In the genomic region with DNA sequence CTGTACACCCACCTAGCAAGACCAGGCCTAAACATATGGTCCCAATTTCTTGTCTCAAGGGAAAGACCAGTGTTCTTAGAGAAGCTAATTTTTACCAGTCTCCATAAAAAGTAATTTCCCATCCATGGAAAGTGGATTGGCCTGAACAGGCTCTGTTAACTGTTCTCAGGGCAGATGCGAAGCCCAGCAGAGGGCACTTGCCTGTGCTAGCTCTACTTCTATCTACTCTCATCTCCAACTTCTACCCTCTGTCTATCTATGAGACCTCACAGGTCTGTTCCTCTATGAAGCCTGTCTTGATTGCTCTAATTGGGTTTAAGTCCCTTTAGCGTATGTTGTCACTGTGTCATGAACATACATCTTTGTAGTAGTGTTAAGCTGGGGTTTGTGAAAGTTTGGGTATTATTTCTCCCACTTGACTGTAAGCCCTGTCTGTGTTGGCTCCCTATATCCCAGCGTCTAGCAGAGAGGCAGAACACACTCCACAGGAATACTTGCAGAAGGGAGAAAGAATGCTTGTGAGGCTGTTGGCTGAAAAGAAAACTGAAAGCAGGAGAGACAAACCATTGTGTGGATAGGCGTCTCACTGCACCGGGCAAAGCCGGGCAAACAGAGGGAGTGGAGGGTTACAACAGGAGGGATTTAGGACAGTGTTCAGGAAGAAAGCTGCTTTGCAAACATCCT, we compare ENCODE assay signal across 9 cellular contexts.
DNase-seq lines count a peak whose midpoint lies in the region; ATAC-seq and TF ChIP-seq lines count a peak whose summit lies in the region.
"Had no signal": no experiment of that assay in that cellular context is flagged by ENCODE, and none has a peak within 500 bp of the region (broad histone marks: within the 10 kb centered on the region; RNA-seq: fewer than 3 reads in every experiment).

No MANE protein-coding gene starts in this region.

- no peaks in the 10 kb centered on the region for H3K9me3 Mint-ChIP-seq in T-helper 2 cell treated with Interferon-gamma antibody and Interleukin-4, amounts not matched to agents 5 μg/mL and 100 μg/mL, for 36 hours
- H3K9me3 Mint-ChIP-seq in endothelial cell (ENCODE audit: unreplicated experiment), result no peaks in the 10 kb centered on the region

- H3K36me3 ChIP-seq in cardiac muscle cell (no peaks in the 10 kb centered on the region), gastrocnemius medialis (no peaks in the 10 kb centered on the region)

- no peak overlapping the region for H3K27ac ChIP-seq in cardiac muscle cell
- H3K27ac ChIP-seq in gastrocnemius medialis, result peak overlapping the region; percentile 33 to 73 (median 58)

- H3K27me3 ChIP-seq in cardiac muscle cell (no peaks in the 10 kb centered on the region), gastrocnemius medialis (no peaks in the 10 kb centered on the region)

- peak; percentile 26 for TF ChIP-seq CTCF in cardiac muscle cell (IDR thresholded peaks at IDR 0.05; ENCODE audit: low read depth, low read length)
- no peak for TF ChIP-seq CTCF in gastrocnemius medialis (IDR thresholded peaks at IDR 0.05 in 4 of 5, conservative IDR thresholded peaks at IDR 0.05 in 1 of 5)
- no peak for TF ChIP-seq CTCF in endothelial cell (IDR thresholded peaks at IDR 0.05; ENCODE audit: unreplicated experiment)

- H3K4me3 ChIP-seq in cardiac muscle cell (no peak overlapping the region), gastrocnemius medialis (peak overlapping the region; percentile 23 to 53 (median 34))

- peaks cover 30% of the 10 kb centered on the region for H3K4me1 Mint-ChIP-seq in T-helper 2 cell treated with Interferon-gamma antibody and Interleukin-4, amounts not matched to agents 5 μg/mL and 100 μg/mL, for 36 hours (ENCODE audit: low read depth)
- H3K4me1 Mint-ChIP-seq in endothelial cell (ENCODE audit: unreplicated experiment), result peaks cover 24% of the 10 kb centered on the region

- peak; percentile 30 for DNase-seq in EL
- no peak for DNase-seq in T-helper 2 cell treated with Interferon-gamma antibody and Interleukin-4, amounts not matched to agents 5 μg/mL and 100 μg/mL, for 36 hours (ENCODE audit: low spot score)
- peak in 1 of 2 donors; percentile 51 for DNase-seq in cardiac muscle cell (ENCODE audit: low read depth in 1 of 2, low spot score in 1 of 2)
- no peak for DNase-seq in gastrocnemius medialis
- DNase-seq in NCI-H2227 (lab: John Stamatoyannopoulos, UW; ENCODE audit: unreplicated experiment), result no peak
- no peak for DNase-seq in endothelial cell (ENCODE audit: low spot score)
- DNase-seq in NOMO-1 treated with DMSO at 0.1 percent for 48 hours (lab: John Stamatoyannopoulos, UW; ENCODE audit: unreplicated experiment), result no peak
- DNase-seq: effector CD8-positive, alpha-beta T cell had no signal

- H3K36me3 Mint-ChIP-seq in T-helper 2 cell treated with Interferon-gamma antibody and Interleukin-4, amounts not matched to agents 5 μg/mL and 100 μg/mL, for 36 hours (ENCODE audit: low read depth), result no peaks in the 10 kb centered on the region
- no peaks in the 10 kb centered on the region for H3K36me3 Mint-ChIP-seq in endothelial cell (ENCODE audit: low read depth, unreplicated experiment)

- peak overlapping the region; percentile 18 for H3K27ac Mint-ChIP-seq in T-helper 2 cell treated with Interferon-gamma antibody and Interleukin-4, amounts not matched to agents 5 μg/mL and 100 μg/mL, for 36 hours
- H3K27ac Mint-ChIP-seq in endothelial cell (ENCODE audit: unreplicated experiment), result no peak overlapping the region

- ATAC-seq in gastrocnemius medialis (peak in 1 of 2 donors; percentile 24), HG03469 (IDR thresholded peaks at IDR 0.05; ENCODE audit: unreplicated experiment) (no peak)

- in situ Hi-C loops in gastrocnemius medialis (cut with MboI; ENCODE audit: low sequenced_read_pairs in 4 of 4), result no loop called here

- peak overlapping the region; percentile 33 for H3K4me3 Mint-ChIP-seq in T-helper 2 cell treated with Interferon-gamma antibody and Interleukin-4, amounts not matched to agents 5 μg/mL and 100 μg/mL, for 36 hours
- no peak overlapping the region for H3K4me3 Mint-ChIP-seq in endothelial cell (ENCODE audit: unreplicated experiment)

- no peak for TF ChIP-seq POLR2A in gastrocnemius medialis (IDR thresholded peaks at IDR 0.05)

- H3K27me3 Mint-ChIP-seq in T-helper 2 cell treated with Interferon-gamma antibody and Interleukin-4, amounts not matched to agents 5 μg/mL and 100 μg/mL, for 36 hours (ENCODE audit: low read depth), result peaks cover 24% of the 10 kb centered on the region
- peaks cover 4% of the 10 kb centered on the region for H3K27me3 Mint-ChIP-seq in endothelial cell (ENCODE audit: unreplicated experiment)

- H3K9me3 ChIP-seq in cardiac muscle cell (ENCODE audit: low read depth), result no peaks in the 10 kb centered on the region
- no peaks in the 10 kb centered on the region for H3K9me3 ChIP-seq in gastrocnemius medialis

- intact Hi-C loops in gastrocnemius medialis (cut with DNase I; ENCODE audit: low total_unique reads), result loop anchor here (5.0 kb wide), 1 partner anchor 165 kb away; a partner anchor contains a TSS

- H3K4me1 ChIP-seq in cardiac muscle cell (ENCODE audit: low read depth) (no peaks in the 10 kb centered on the region), gastrocnemius medialis (peaks cover 8 to 25% of the 10 kb centered on the region in 2 donors)
